In the genomic region with DNA sequence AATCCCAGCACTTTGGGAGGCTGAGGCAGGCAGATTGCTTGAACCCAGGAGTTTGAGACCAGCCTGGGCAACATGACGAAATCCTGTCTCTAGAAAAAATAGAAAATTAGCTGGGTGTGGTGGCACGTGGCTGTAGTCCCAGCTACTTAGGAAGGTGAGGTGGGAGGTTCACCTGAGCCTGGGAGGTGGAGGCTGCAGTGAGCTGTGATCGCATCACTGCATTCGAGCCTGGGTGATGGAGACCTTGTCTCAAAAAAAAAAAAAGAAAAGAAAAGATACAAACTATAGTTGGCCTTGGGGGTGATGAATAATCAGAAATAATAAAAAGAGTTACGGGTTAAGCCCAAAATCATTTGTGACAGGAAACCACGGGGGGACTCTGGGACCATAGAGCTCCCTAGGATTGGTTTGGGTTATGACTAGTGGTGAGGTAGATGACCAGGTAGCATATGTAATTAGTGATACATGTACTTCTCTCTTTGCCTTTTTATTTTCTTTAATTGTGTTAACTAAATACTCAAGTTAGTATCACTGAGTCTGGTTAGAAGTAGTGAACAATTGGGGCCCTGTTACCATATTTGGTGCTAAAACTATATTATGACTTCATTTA, we compare ENCODE assay signal across 16 cellular contexts. TPM values are rescaled to one million over a fixed set of nuclear protein-coding genes. Genes with fewer than 3 reads are reported as not detected.
DNase-seq lines count a peak whose midpoint lies in the region; ATAC-seq, FAIRE-seq and TF ChIP-seq lines count a peak whose summit lies in the region.
"Had no signal": no experiment of that assay in that cellular context is flagged by ENCODE, and none has a peak within 500 bp of the region (broad histone marks: within the 10 kb centered on the region; RNA-seq: fewer than 3 reads in every experiment).

No MANE protein-coding gene starts in this region.

- CTCF ChIA-PET in A549 (lab: Yijun Ruan, JAX): interaction anchor here (0.5 to 9.7 kb wide), 12 partner anchors 9 to 933 kb away, joined by 3 to 91 read pairs (median 4); a partner anchor contains a TSS
- CTCF ChIA-PET in CD4-positive, alpha-beta T cell (lab: Charles Lee): interaction anchor here (1.1 to 1.9 kb wide), 3 partner anchors 34 to 178 kb away, joined by 3 to 5 read pairs (median 4); no protein-coding TSS in a partner anchor

- H3K4me1 Mint-ChIP-seq in CD4-positive, alpha-beta T cell (ENCODE audit: low read depth): peaks cover 61% of the 10 kb centered on the region
- H3K4me1 Mint-ChIP-seq in activated naive CD8-positive, alpha-beta T cell (ENCODE audit: low read depth): peaks cover 59% of the 10 kb centered on the region
- H3K4me1 Mint-ChIP-seq in natural killer cell treated with Interleukin-12 subunit alpha and Interleukin-12 subunit beta and Interleukin-15 and Interleukin-18, amount 100 ng/mL, for 72 hours (ENCODE audit: low read depth in 2 of 2): peaks cover 14 to 22% of the 10 kb centered on the region in 2 donors

- in situ Hi-C loops in GM13977 (cut with MboI; ENCODE audit: low pct_unique_long_range_greater_than_20kb, low sequenced_read_pairs, unreplicated experiment): no loop called here

- H3K27me3 Mint-ChIP-seq in CD4-positive, alpha-beta T cell: no peaks in the 10 kb centered on the region
- H3K27me3 Mint-ChIP-seq in activated naive CD8-positive, alpha-beta T cell: no peaks in the 10 kb centered on the region
- no peaks in the 10 kb centered on the region for H3K27me3 Mint-ChIP-seq in natural killer cell treated with Interleukin-12 subunit alpha and Interleukin-12 subunit beta and Interleukin-15 and Interleukin-18, amount 100 ng/mL, for 72 hours

- H3K27ac ChIP-seq in A549: peak overlapping the region; percentile 9 to 82; a peak in 3 of 6 replicates
- no peak overlapping the region for H3K27ac ChIP-seq in CD4-positive, alpha-beta T cell (ENCODE audit: low read depth, low read length)
- H3K27ac ChIP-seq: GM23248, upper lobe of right lung had no signal

- POLR2A ChIA-PET in A549 (lab: Yijun Ruan, JAX): interaction anchor here (1.0 kb wide), 1 partner anchor 47 kb away, joined by 3 read pairs; a partner anchor contains a TSS
- POLR2A ChIA-PET in CD4-positive, alpha-beta T cell (lab: Charles Lee): interaction anchor here (1.5 to 2.0 kb wide), 3 partner anchors 10 to 71 kb away, joined by 3 to 8 read pairs (median 3); no protein-coding TSS in a partner anchor

- peaks cover 66% of the 10 kb centered on the region for H3K36me3 Mint-ChIP-seq in CD4-positive, alpha-beta T cell (ENCODE audit: low read depth)
- H3K36me3 Mint-ChIP-seq in activated naive CD8-positive, alpha-beta T cell: peaks cover 2% of the 10 kb centered on the region
- H3K36me3 Mint-ChIP-seq in natural killer cell treated with Interleukin-12 subunit alpha and Interleukin-12 subunit beta and Interleukin-15 and Interleukin-18, amount 100 ng/mL, for 72 hours: peaks cover 5% of the 10 kb centered on the region

- TF ChIP-seq CTCF in A549 (IDR thresholded peaks at IDR 0.05) (no peak), GM13977 (IDR thresholded peaks at IDR 0.05; ENCODE audit: extremely low read depth, insufficient read depth, missing control alignments) (no peak)
- no peak for TF ChIP-seq CTCF in CD4-positive, alpha-beta T cell (IDR thresholded peaks at IDR 0.05)

- WGBS in A549 (ENCODE audit: missing lambda C conversion rate): 92% methylated on average over 6 of the region's 6 CpGs

- no peak overlapping the region for H3K4me3 Mint-ChIP-seq in CD4-positive, alpha-beta T cell
- no peak overlapping the region for H3K4me3 Mint-ChIP-seq in activated naive CD8-positive, alpha-beta T cell
- no peak overlapping the region for H3K4me3 Mint-ChIP-seq in natural killer cell treated with Interleukin-12 subunit alpha and Interleukin-12 subunit beta and Interleukin-15 and Interleukin-18, amount 100 ng/mL, for 72 hours

- TF ChIP-seq EP300 in A549 (IDR thresholded peaks at IDR 0.05): no peak

- no peaks in the 10 kb centered on the region for H3K9me3 ChIP-seq in A549
- no peaks in the 10 kb centered on the region for H3K9me3 ChIP-seq in CD4-positive, alpha-beta T cell (ENCODE audit: control insufficient read depth, low read length)
- H3K9me3 ChIP-seq: upper lobe of right lung had no signal

- intact Hi-C loops in CD4-positive, alpha-beta T cell (cut with DNase I, micrococcal nuclease): loop anchor here in 1 of 2 experiments (2.0 kb wide), 1 partner anchor 110 kb away; no protein-coding TSS in a partner anchor
- intact Hi-C loops in Right ventricle myocardium superior (cut with DNase I): no loop called here

- TF ChIP-seq RAD21 in A549 (conservative IDR thresholded peaks at IDR 0.05 in 1 of 2, IDR thresholded peaks at IDR 0.05 in 1 of 2): no peak

- no peak overlapping the region for H3K4me2 ChIP-seq in A549

- ATAC-seq in A549: no peak
- ATAC-seq in CD4-positive, alpha-beta T cell (ENCODE audit: poor library complexity): no peak
- no peak for ATAC-seq in natural killer cell treated with Interleukin-12 subunit alpha and Interleukin-12 subunit beta and Interleukin-15 and Interleukin-18, amount 100 ng/mL, for 72 hours
- no peak for ATAC-seq in Right ventricle myocardium superior (ENCODE audit: poor library complexity)
- ATAC-seq: Panc1, upper lobe of right lung had no signal

- no peak overlapping the region for H3K4me3 ChIP-seq in A549
- H3K4me3 ChIP-seq: GM23248, upper lobe of right lung had no signal

- DNase-seq in A549 (ENCODE audit: low read depth in 1 of 2, low spot score in 1 of 2): no peak
- DNase-seq in CD4-positive, alpha-beta T cell: no peak
- DNase-seq in natural killer cell treated with Interleukin-12 subunit alpha and Interleukin-12 subunit beta and Interleukin-15 and Interleukin-18, amount 100 ng/mL, for 72 hours (ENCODE audit: low spot score): no peak
- DNase-seq in SKM-1 treated with dmso at 0.1 percent for 144 hours (lab: John Stamatoyannopoulos, UW; ENCODE audit: unreplicated experiment): no peak
- no peak for DNase-seq in GM13977 (ENCODE audit: low spot score)
- DNase-seq in Right ventricle myocardium superior: no peak
- DNase-seq: GM23248; NCI-H2029; NCI-H526; stimulated activated CD4-positive, alpha-beta T cell treated with anti-CD3 and anti-CD28 coated beads, Interleukin-2, amount 100 ng/mL, for 48 hours; stimulated activated CD8-positive, alpha-beta memory T cell treated with anti-CD3 and anti-CD28 coated beads, Interleukin-4, amount 100 ng/mL, for 48 hours; T-helper 9 cell; upper lobe of right lung had no signal

- no peak for TF ChIP-seq POLR2A in A549 (IDR thresholded peaks at IDR 0.05; ENCODE audit: low read length)

- no peaks in the 10 kb centered on the region for H3K27me3 ChIP-seq in CD4-positive, alpha-beta T cell (ENCODE audit: control insufficient read depth, insufficient read depth, low read length)
- H3K27me3 ChIP-seq: upper lobe of right lung had no signal

- H3K4me1 ChIP-seq in A549: peaks cover 44% of the 10 kb centered on the region

- FAIRE-seq in A549 (lab: Jason Lieb, UNC): no peak
- FAIRE-seq: endothelial cell of umbilical vein had no signal

- H3K27ac Mint-ChIP-seq in CD4-positive, alpha-beta T cell: peak overlapping the region; percentile 74
- peak overlapping the region; percentile 75 for H3K27ac Mint-ChIP-seq in activated naive CD8-positive, alpha-beta T cell
- H3K27ac Mint-ChIP-seq in natural killer cell treated with Interleukin-12 subunit alpha and Interleukin-12 subunit beta and Interleukin-15 and Interleukin-18, amount 100 ng/mL, for 72 hours: peak overlapping the region; percentile 21 to 79

- no peaks in the 10 kb centered on the region for H3K9me3 Mint-ChIP-seq in CD4-positive, alpha-beta T cell
- no peaks in the 10 kb centered on the region for H3K9me3 Mint-ChIP-seq in activated naive CD8-positive, alpha-beta T cell (ENCODE audit: low read depth)
- no peaks in the 10 kb centered on the region for H3K9me3 Mint-ChIP-seq in natural killer cell treated with Interleukin-12 subunit alpha and Interleukin-12 subunit beta and Interleukin-15 and Interleukin-18, amount 100 ng/mL, for 72 hours

TF ChIP-seq in A549, 52 proteins besides CTCF, POLR2A, EP300 and RAD21 (continues in another document):
- TF ChIP-seq SREBF2 (IDR thresholded peaks at IDR 0.05): no peak

RNA-seq across cellular contexts. Expression of a gene that starts 10.4 kb away (rescaled TPM):
- polyA plus RNA-seq in A549 (2011; rRNA removed): 82.3 and 83.7 TPM in 2 replicates
- polyA plus RNA-seq in A549 (2012; cell fraction: cytosol; rRNA removed): 21.6 and 24.9 TPM in 2 replicates
- 12.2 and 19.1 TPM in 2 replicates for polyA plus RNA-seq in A549 (2012; cell fraction: nucleus; rRNA removed)
- polyA plus RNA-seq in A549 (2017; fragmentation: RNase III; extraction: RNeasy Plus Mini Kit Qiagen cat#74134 plus additional on column Dnase treatment): 56.2 to 58.9 TPM (median 56.5 TPM) in 3 replicates
- polyA minus RNA-seq in A549 (2011; rRNA and poly(A)+ RNA removed): 35.9 and 39.6 TPM in 2 replicates
- 10 to 100 TPM; 16.5 to 19.0 TPM for total RNA-seq in CD4-positive, alpha-beta T cell
- total RNA-seq in natural killer cell treated with Interleukin-12 subunit alpha and Interleukin-12 subunit beta and Interleukin-15 and Interleukin-18, amount 100 ng/mL, for 72 hours: 10 to 100 TPM; 30.9 to 35.7 TPM
- total RNA-seq in Right ventricle myocardium superior: 32.0 TPM

RNA-seq across cellular contexts. Expression of a gene that starts 10.7 kb away (rescaled TPM):
- polyA plus RNA-seq in A549 (2011; rRNA removed) (136 and 165 TPM in 2 replicates), A549 (2017; fragmentation: RNase III; extraction: RNeasy Plus Mini Kit Qiagen cat#74134 plus additional on column Dnase treatment) (75.1 to 86.1 TPM (median 79.8 TPM) in 3 replicates)
- 61.1 and 70.5 TPM in 2 replicates for polyA plus RNA-seq in A549 (2012; cell fraction: cytosol; rRNA removed)
- polyA plus RNA-seq in A549 (2012; cell fraction: nucleus; rRNA removed): 13.7 and 21.8 TPM in 2 replicates
- polyA minus RNA-seq in A549 (2011; rRNA and poly(A)+ RNA removed): 36.8 and 46.6 TPM in 2 replicates
- 10 to 100 TPM; 61.9 to 64.3 TPM for total RNA-seq in CD4-positive, alpha-beta T cell
- total RNA-seq in natural killer cell treated with Interleukin-12 subunit alpha and Interleukin-12 subunit beta and Interleukin-15 and Interleukin-18, amount 100 ng/mL, for 72 hours: 10 to 100 TPM; 39.6 to 79.3 TPM
- total RNA-seq in Right ventricle myocardium superior: 242 TPM

RNA-seq across cellular contexts. Expression of a gene that starts 47.2 kb away (rescaled TPM):
- polyA plus RNA-seq in A549 (2011; rRNA removed) (329 and 392 TPM in 2 replicates), A549 (2017; fragmentation: RNase III; extraction: RNeasy Plus Mini Kit Qiagen cat#74134 plus additional on column Dnase treatment) (188 to 239 TPM (median 238 TPM) in 3 replicates)
- polyA plus RNA-seq in A549 (2012; cell fraction: cytosol; rRNA removed): 189 and 275 TPM in 2 replicates
- 368 and 387 TPM in 2 replicates for polyA plus RNA-seq in A549 (2012; cell fraction: nucleus; rRNA removed)
- polyA minus RNA-seq in A549 (2011; rRNA and poly(A)+ RNA removed): 299 and 339 TPM in 2 replicates
- total RNA-seq in CD4-positive, alpha-beta T cell: 100 to 1,000 TPM; 427 to 436 TPM
- 100 to 1,000 TPM; 189 to 207 TPM for total RNA-seq in natural killer cell treated with Interleukin-12 subunit alpha and Interleukin-12 subunit beta and Interleukin-15 and Interleukin-18, amount 100 ng/mL, for 72 hours
- total RNA-seq in Right ventricle myocardium superior: 54.8 TPM
